Comparison of ENCODE assay signal across 8 cellular contexts in genomic region chr17:27892542-27892865, GRCh38. TPM values are rescaled to one million over a fixed set of nuclear protein-coding genes. Genes with fewer than 3 reads are reported as not detected.
DNase-seq lines count a peak whose midpoint lies in the region; ATAC-seq and TF ChIP-seq lines count a peak whose summit lies in the region.

No MANE protein-coding gene starts in this region.

- no peaks in the 10 kb centered on the region for H3K9me3 Mint-ChIP-seq in central memory CD8-positive, alpha-beta T cell

- H3K27ac ChIP-seq in right atrium auricular region (peak overlapping the region; percentile 90 to 92), vagina (peak overlapping the region; percentile 83)

- no peaks in the 10 kb centered on the region for H3K9me3 ChIP-seq in right atrium auricular region
- no peaks in the 10 kb centered on the region for H3K9me3 ChIP-seq in mucosa of stomach (ENCODE audit: control insufficient read depth, low read length)
- H3K9me3 ChIP-seq in vagina = no peaks in the 10 kb centered on the region

- H3K4me3 ChIP-seq in right atrium auricular region = peak overlapping the region; percentile 69 to 78
- H3K4me3 ChIP-seq in mucosa of stomach (ENCODE audit: low read length) = peak overlapping the region; percentile 64
- peak overlapping the region; percentile 75 to 80 for H3K4me3 ChIP-seq in vagina

- H3K36me3 Mint-ChIP-seq in central memory CD8-positive, alpha-beta T cell (ENCODE audit: insufficient read depth) = peaks cover 5% of the 10 kb centered on the region

- peaks cover 19% of the 10 kb centered on the region for H3K4me1 Mint-ChIP-seq in central memory CD8-positive, alpha-beta T cell

- H3K27me3 Mint-ChIP-seq in central memory CD8-positive, alpha-beta T cell = peaks cover 38% of the 10 kb centered on the region

- H3K36me3 ChIP-seq in right atrium auricular region = no peaks in the 10 kb centered on the region
- no peaks in the 10 kb centered on the region for H3K36me3 ChIP-seq in mucosa of stomach (ENCODE audit: control insufficient read depth, insufficient read depth, low read length)
- no peaks in the 10 kb centered on the region for H3K36me3 ChIP-seq in vagina

- TF ChIP-seq CTCF in right atrium auricular region (IDR thresholded peaks at IDR 0.05) = no peak
- no peak for TF ChIP-seq CTCF in vagina (IDR thresholded peaks at IDR 0.05)

- H3K27me3 ChIP-seq in right atrium auricular region (no peaks in the 10 kb centered on the region), mucosa of stomach (ENCODE audit: control insufficient read depth, insufficient read depth, low read length) (no peaks in the 10 kb centered on the region), vagina (no peaks in the 10 kb centered on the region)

- intact Hi-C loops in cardiac septum (cut with DNase I) = loop anchor here (10.0 kb wide), 3 partner anchors 142 to 362 kb away; no protein-coding TSS in a partner anchor
- intact Hi-C loops in vagina (cut with DNase I) = no loop called here

- H3K4me3 Mint-ChIP-seq in central memory CD8-positive, alpha-beta T cell = peak overlapping the region; percentile 81

- H3K4me1 ChIP-seq in right atrium auricular region = peaks cover 0 to 15% of the 10 kb centered on the region in 2 donors
- peaks cover 8% of the 10 kb centered on the region for H3K4me1 ChIP-seq in mucosa of stomach (ENCODE audit: control insufficient read depth, insufficient read depth, low read length)
- peaks cover 8% of the 10 kb centered on the region for H3K4me1 ChIP-seq in vagina

- DNase-seq in right atrium auricular region (ENCODE audit: low spot score) = no peak
- DNase-seq in cardiac septum (ENCODE audit: low spot score) = no peak
- no peak for DNase-seq in central memory CD8-positive, alpha-beta T cell (ENCODE audit: low spot score in 2 of 2)
- DNase-seq in vagina (ENCODE audit: extremely low spot score in 2 of 2) = no peak
- no peak for DNase-seq in NCI-H774 (lab: John Stamatoyannopoulos, UW)

- H3K9ac ChIP-seq in mucosa of stomach (ENCODE audit: low read length) = peak overlapping the region; percentile 84

- no peak for ATAC-seq in central memory CD8-positive, alpha-beta T cell (replicated peaks; ENCODE audit: extremely low read depth, poor library complexity, severe bottlenecking)
- no peak for ATAC-seq in GM19023 (IDR thresholded peaks at IDR 0.05; ENCODE audit: unreplicated experiment)
- ATAC-seq in GM19328 (IDR thresholded peaks at IDR 0.05; ENCODE audit: unreplicated experiment) = no peak

- H3K27ac Mint-ChIP-seq in central memory CD8-positive, alpha-beta T cell (ENCODE audit: low read depth) = no peak overlapping the region

- TF ChIP-seq POLR2A in vagina (IDR thresholded peaks at IDR 0.05) = no peak

RNA-seq across cellular contexts. Expression of gene LYRM9, which starts 0.7 kb away (rescaled TPM):
- total RNA-seq in right atrium auricular region = 10 to 100 TPM; 13.8 to 19.5 TPM
- 8.8 TPM for total RNA-seq in cardiac septum
- total RNA-seq in vagina = 4.2 TPM
